ENCODE assay signal across 8 cellular contexts in the genomic region with DNA sequence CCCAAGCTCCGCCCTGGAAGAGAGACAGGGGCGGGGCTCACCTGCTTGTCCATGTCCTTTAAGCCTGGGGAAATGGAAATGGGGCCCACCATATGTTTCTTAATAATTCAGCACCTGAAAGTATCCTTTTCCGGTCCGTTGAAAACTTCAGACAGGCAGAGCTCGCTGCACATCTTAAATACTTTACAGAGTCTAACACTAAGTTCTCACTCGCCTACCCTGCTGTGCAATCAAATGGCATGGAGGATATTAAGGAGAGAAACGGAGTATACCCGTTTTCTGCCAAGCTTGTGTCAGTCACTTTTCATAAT. TPM values are rescaled to one million over a fixed set of nuclear protein-coding genes. Genes with fewer than 3 reads are reported as not detected.
A peak's percentile ranks its signal among the peaks of the same experiment; 100 is the strongest.
DNase-seq lines count a peak whose midpoint lies in the region; ATAC-seq, FAIRE-seq and TF ChIP-seq lines count a peak whose summit lies in the region.

No MANE protein-coding gene starts in this region.

- POLR2A ChIA-PET in endothelial cell of umbilical vein (lab: Charles Lee), result no interaction called here

- H4K20me1 ChIP-seq in DOHH2 (ENCODE audit: control insufficient read depth, insufficient read depth, low read depth, low read length) (no peaks in the 10 kb centered on the region), OCI-LY3 (ENCODE audit: insufficient read depth, low read length) (no peaks in the 10 kb centered on the region), endothelial cell of umbilical vein (replicated peaks; ENCODE audit: control insufficient read depth, extremely low read depth, insufficient read depth, low read length) (no peaks in the 10 kb centered on the region)

- CTCF ChIA-PET in endothelial cell of umbilical vein (lab: Charles Lee), result interaction anchor here (0.6 to 2.2 kb wide), 4 partner anchors 38 to 756 kb away, joined by 3 to 8 read pairs (median 5); a partner anchor contains a TSS

- FAIRE-seq in endothelial cell of umbilical vein (lab: Jason Lieb, UNC) (no peak), pancreas (lab: Jason Lieb, UNC) (no peak)

- H3K4me3 ChIP-seq in DOHH2 (ENCODE audit: low read length), result peak overlapping the region; percentile 82
- peak overlapping the region; percentile 98 for H3K4me3 ChIP-seq in OCI-LY3 (ENCODE audit: low read length)
- H3K4me3 ChIP-seq in endothelial cell of umbilical vein (replicated peaks in 1 of 3; ENCODE audit: insufficient read depth in 1 of 3, low read depth in 1 of 3, low read length in 3 of 3), result peak overlapping the region; percentile 26 to 94 (median 93)
- peak overlapping the region in 3 of 4 donors; percentile 70 to 95 (median 83) for H3K4me3 ChIP-seq in pancreas

- H2AFZ ChIP-seq in OCI-LY3 (ENCODE audit: low read depth, low read length) (peak overlapping the region; percentile 37), endothelial cell of umbilical vein (ENCODE audit: low read depth, low read length) (peak overlapping the region; percentile 54)

- WGBS in pancreas, 2 donors, result 14 to 15% methylated on average over 8 of the region's 8 CpGs

- no peaks in the 10 kb centered on the region for H3K9me3 ChIP-seq in DOHH2 (ENCODE audit: control insufficient read depth, insufficient read depth, low read length)
- no peaks in the 10 kb centered on the region for H3K9me3 ChIP-seq in OCI-LY3 (ENCODE audit: insufficient read depth, low read length)
- no peaks in the 10 kb centered on the region for H3K9me3 ChIP-seq in endothelial cell of umbilical vein (replicated peaks; ENCODE audit: control insufficient read depth, insufficient read depth, low read length)
- H3K9me3 ChIP-seq in pancreas, result no peaks in the 10 kb centered on the region

- ATAC-seq in pancreas, result no peak
- ATAC-seq in GM21381 (IDR thresholded peaks at IDR 0.05; ENCODE audit: unreplicated experiment), result no peak
- no peak for ATAC-seq in GM21526 (IDR thresholded peaks at IDR 0.05; ENCODE audit: low FRiP score, unreplicated experiment)

- H3K9ac ChIP-seq in OCI-LY3 (ENCODE audit: low read length) (peak overlapping the region; percentile 33; the same call in 1 of the 2 replicates), endothelial cell of umbilical vein (replicated peaks; ENCODE audit: extremely low read depth, insufficient read depth, low read length) (no peak overlapping the region)

- peaks cover 26% of the 10 kb centered on the region for H3K36me3 ChIP-seq in DOHH2 (ENCODE audit: control insufficient read depth, low read length)
- peaks cover 3% of the 10 kb centered on the region for H3K36me3 ChIP-seq in OCI-LY3 (replicated peaks; ENCODE audit: low read depth, low read length)
- peaks cover 4 to 16% of the 10 kb centered on the region in 2 experiments for H3K36me3 ChIP-seq in endothelial cell of umbilical vein (ENCODE audit: control insufficient read depth in 2 of 2, extremely low read depth in 1 of 2, insufficient read depth in 2 of 2, low read length in 2 of 2)
- H3K36me3 ChIP-seq in pancreas, result peaks cover 0 to 10% (median 0%) of the 10 kb centered on the region in 3 donors

- DNase-seq in endothelial cell of umbilical vein (ENCODE audit: low read depth, low spot score) (no peak), pancreas (no peak), cerebellar nuclear complex (lab: John Stamatoyannopoulos, UW) (no peak), DMS79 treated with DMSO at 0.1 percent for 48 hours (lab: John Stamatoyannopoulos, UW) (no peak)

- BruUV-seq in endothelial cell of umbilical vein (replicated peaks; lab: Mats Ljungman, UMichigan), result no TSS peak

- no peak overlapping the region; the same call in 1 of the 2 replicates for H3K27ac ChIP-seq in DOHH2 (ENCODE audit: low read depth, low read length)
- peak overlapping the region; percentile 72 for H3K27ac ChIP-seq in OCI-LY3 (ENCODE audit: low read length)
- H3K27ac ChIP-seq in endothelial cell of umbilical vein (ENCODE audit: insufficient read depth, low read depth, low read length), result no peak overlapping the region
- H3K27ac ChIP-seq in pancreas, result peak overlapping the region in 3 of 4 donors; percentile 85 to 92 (median 91)

- H3K9me1 ChIP-seq in endothelial cell of umbilical vein (replicated peaks; ENCODE audit: control insufficient read depth, extremely low read depth, insufficient read depth, low read length), result no peaks in the 10 kb centered on the region

- H3K27me3 ChIP-seq in DOHH2 (ENCODE audit: control insufficient read depth, low read length) (no peaks in the 10 kb centered on the region), OCI-LY3 (ENCODE audit: low read depth, low read length) (no peaks in the 10 kb centered on the region), endothelial cell of umbilical vein (ENCODE audit: control insufficient read depth in 2 of 2, insufficient read depth in 2 of 2, low read length in 2 of 2) (no peaks in the 10 kb centered on the region), pancreas (no peaks in the 10 kb centered on the region)

- intact Hi-C loops in endothelial cell of umbilical vein (cut with micrococcal nuclease) (loop anchor here (1.0 to 5.0 kb wide), 4 partner anchors 38 to 489 kb away; a partner anchor contains a TSS), pancreas (cut with DNase I) (no loop called here)

- no peaks in the 10 kb centered on the region for H3K9me2 ChIP-seq in DOHH2 (replicated peaks; ENCODE audit: control insufficient read depth, low read length)

- H3K79me2 ChIP-seq in DOHH2 (ENCODE audit: control insufficient read depth, low read length), result peaks cover 21% of the 10 kb centered on the region
- H3K79me2 ChIP-seq in OCI-LY3 (ENCODE audit: low read length), result peaks cover 16% of the 10 kb centered on the region
- peaks cover 26% of the 10 kb centered on the region for H3K79me2 ChIP-seq in endothelial cell of umbilical vein (ENCODE audit: control insufficient read depth, insufficient read depth, low read length)

- H3K4me2 ChIP-seq in DOHH2 (ENCODE audit: low read length) (peak overlapping the region; percentile 47), OCI-LY3 (ENCODE audit: low read length) (peak overlapping the region; percentile 53), endothelial cell of umbilical vein (ENCODE audit: insufficient read depth, low read length) (peak overlapping the region; percentile 57)

- TF ChIP-seq CTCF in DOHH2 (IDR thresholded peaks at IDR 0.05; ENCODE audit: low read depth, low read length, poor library complexity, severe bottlenecking) (no peak), OCI-LY3 (IDR thresholded peaks at IDR 0.05; ENCODE audit: low read depth, low read length) (no peak), endothelial cell of umbilical vein (IDR thresholded peaks at IDR 0.05; ENCODE audit: extremely low read depth in 1 of 2, insufficient read depth in 1 of 2, low read depth in 1 of 2, low read length in 2 of 2) (no peak), pancreas (IDR thresholded peaks at IDR 0.05) (no peak)

- peaks cover 15% of the 10 kb centered on the region for H3F3A ChIP-seq in DOHH2 (ENCODE audit: control insufficient read depth, insufficient read depth)

- dilution Hi-C loops in endothelial cell of umbilical vein (cut with MboI; ENCODE audit: extremely low pct_ligation_motif_present, low sequenced_read_pairs), result no loop called here

- no peak for TF ChIP-seq POLR2A in endothelial cell of umbilical vein (IDR thresholded peaks at IDR 0.05; ENCODE audit: low read depth, low read length)

- H3K4me1 ChIP-seq in DOHH2 (ENCODE audit: control insufficient read depth, low read length), result peaks cover 21% of the 10 kb centered on the region
- H3K4me1 ChIP-seq in OCI-LY3 (ENCODE audit: low read length), result peaks cover 8% of the 10 kb centered on the region
- H3K4me1 ChIP-seq in endothelial cell of umbilical vein (ENCODE audit: control insufficient read depth, extremely low read depth, insufficient read depth, low read length), result peaks cover 11% of the 10 kb centered on the region
- H3K4me1 ChIP-seq in pancreas, result peaks cover 0 to 10% (median 0%) of the 10 kb centered on the region in 3 donors

TF ChIP-seq in endothelial cell of umbilical vein, 7 proteins besides CTCF, POLR2A, EP300 and RAD21 (continues in another document):
- TF ChIP-seq, protein P1, sequence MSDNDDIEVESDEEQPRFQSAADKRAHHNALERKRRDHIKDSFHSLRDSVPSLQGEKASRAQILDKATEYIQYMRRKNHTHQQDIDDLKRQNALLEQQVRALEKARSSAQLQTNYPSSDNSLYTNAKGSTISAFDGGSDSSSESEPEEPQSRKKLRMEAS (IDR thresholded peaks at IDR 0.05; ENCODE audit: insufficient read depth, insufficient read length), result no peak

RNA-seq across cellular contexts. Expression of a gene that starts 0.5 kb away (rescaled TPM):
- total RNA-seq in endothelial cell of umbilical vein, result 32.6 and 39.9 TPM in 2 replicates
- polyA plus RNA-seq in endothelial cell of umbilical vein, result 15.8 and 16.9 TPM in 2 replicates
- 13.0 and 15.9 TPM in 2 replicates for polyA plus RNA-seq in endothelial cell of umbilical vein (2011; cell fraction: cytosol; rRNA removed)
- polyA plus RNA-seq in endothelial cell of umbilical vein (2011; cell fraction: nucleus; rRNA removed), result 65.5 and 82.5 TPM in 2 replicates
- polyA plus RNA-seq in endothelial cell of umbilical vein (2012), result 15.3 and 15.6 TPM in 2 replicates
- 26.4 and 29.5 TPM in 2 replicates for polyA minus RNA-seq in endothelial cell of umbilical vein
- 15.1 TPM for polyA minus RNA-seq in endothelial cell of umbilical vein (2011; cell fraction: cytosol; rRNA and poly(A)+ RNA removed)
- polyA minus RNA-seq in endothelial cell of umbilical vein (2011; cell fraction: nucleus; rRNA and poly(A)+ RNA removed), result 29.6 and 30.5 TPM in 2 replicates
- total RNA-seq in pancreas, result 10 to 100 TPM; 13.3 to 22.3 (median 14.1) TPM
- 10 to 100 TPM; 18.4 to 21.3 TPM for polyA plus RNA-seq in pancreas

RNA-seq across cellular contexts. Expression of a gene that starts 37.8 kb away (rescaled TPM):
- 11.0 and 12.0 TPM in 2 replicates for total RNA-seq in endothelial cell of umbilical vein
- polyA plus RNA-seq in endothelial cell of umbilical vein, result 5.6 and 6.5 TPM in 2 replicates
- 8.3 and 10.6 TPM in 2 replicates for polyA plus RNA-seq in endothelial cell of umbilical vein (2011; cell fraction: cytosol; rRNA removed)
- 9.0 and 12.2 TPM in 2 replicates for polyA plus RNA-seq in endothelial cell of umbilical vein (2011; cell fraction: nucleus; rRNA removed)
- 3.9 and 9.1 TPM in 2 replicates for polyA plus RNA-seq in endothelial cell of umbilical vein (2012)
- 7.1 and 9.1 TPM in 2 replicates for polyA minus RNA-seq in endothelial cell of umbilical vein
- 22.6 TPM for polyA minus RNA-seq in endothelial cell of umbilical vein (2011; cell fraction: cytosol; rRNA and poly(A)+ RNA removed)
- polyA minus RNA-seq in endothelial cell of umbilical vein (2011; cell fraction: nucleus; rRNA and poly(A)+ RNA removed), result 4.3 and 6.8 TPM in 2 replicates
- total RNA-seq in pancreas, result under 1 TPM; 0.09 to 0.43 (median 0.29) TPM
- polyA plus RNA-seq in pancreas, result under 1 TPM; 0.27 to 0.68 TPM

RNA-seq across cellular contexts. Expression of a gene that starts 37.9 kb away (rescaled TPM):
- total RNA-seq in endothelial cell of umbilical vein, result 38.4 and 42.0 TPM in 2 replicates
- 15.9 and 16.0 TPM in 2 replicates for polyA plus RNA-seq in endothelial cell of umbilical vein
- 16.8 and 21.4 TPM in 2 replicates for polyA plus RNA-seq in endothelial cell of umbilical vein (2011; cell fraction: cytosol; rRNA removed)
- 37.8 and 45.2 TPM in 2 replicates for polyA plus RNA-seq in endothelial cell of umbilical vein (2011; cell fraction: nucleus; rRNA removed)
- 22.5 and 33.4 TPM in 2 replicates for polyA plus RNA-seq in endothelial cell of umbilical vein (2012)
- polyA minus RNA-seq in endothelial cell of umbilical vein, result 32.2 and 48.4 TPM in 2 replicates
- 23.1 TPM for polyA minus RNA-seq in endothelial cell of umbilical vein (2011; cell fraction: cytosol; rRNA and poly(A)+ RNA removed)
- polyA minus RNA-seq in endothelial cell of umbilical vein (2011; cell fraction: nucleus; rRNA and poly(A)+ RNA removed), result 40.2 and 51.2 TPM in 2 replicates
- 10 to 100 TPM; 12.3 to 25.6 (median 19.0) TPM for total RNA-seq in pancreas
- 10 to 100 TPM in 1 of 2 donors, 1 to 10 TPM in 1; 7.8 to 12.3 TPM for polyA plus RNA-seq in pancreas

Comparison
In these comparisons a context has a peak if more than half of its experiments do, and no peak if none do; other contexts are left out.
1. H3K27ac ChIP-seq: peak in OCI-LY3 (single experiment) and pancreas (3 of 4); none in DOHH2 (single experiment) and endothelial cell of umbilical vein (single experiment).
2. Peak in every context shown above with its lines, with median percentiles within 50 percentile points of each other: H3K4me2 ChIP-seq and H3K4me3 ChIP-seq.